In the genomic region with DNA sequence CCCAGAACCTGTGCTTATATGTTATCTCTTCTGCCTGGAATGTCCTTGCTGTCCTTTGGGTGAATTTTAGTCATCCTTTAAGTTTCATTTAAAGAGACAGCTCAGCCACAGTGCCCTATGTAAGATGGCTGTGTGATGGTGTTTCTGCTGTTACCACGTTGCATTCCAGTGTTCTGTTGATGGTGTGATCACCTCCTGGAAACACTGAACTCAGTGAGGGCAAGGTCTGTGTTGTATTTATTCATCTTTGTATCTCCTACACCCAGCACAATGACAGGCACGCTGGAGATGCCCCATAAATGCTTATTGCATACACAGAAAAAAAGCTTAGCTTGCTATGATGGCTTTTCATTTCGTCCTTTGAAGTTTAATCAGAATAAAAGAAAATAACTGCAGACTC, we compare ENCODE assay signal across 3 cellular contexts.
TF ChIP-seq lines count a peak whose summit lies in the region.

No MANE protein-coding gene starts in this region.

TF ChIP-seq in GM23338, 12 proteins besides CTCF, POLR2A, EP300 and RAD21 (continues in another document):
- TF ChIP-seq NANOG (IDR thresholded peaks at IDR 0.05; ENCODE audit: borderline replicate concordance) (no peak), POLR2AphosphoS5 (IDR thresholded peaks at IDR 0.05; ENCODE audit: low read depth) (no peak), STAT1 (IDR thresholded peaks at IDR 0.05; ENCODE audit: unreplicated experiment) (no peak), EZH2phosphoT487 (IDR thresholded peaks at IDR 0.05; ENCODE audit: unreplicated experiment) (no peak), ZNF114 (CRISPR knock-in tag; IDR thresholded peaks at IDR 0.05) (no peak), CREB1 (CRISPR knock-in tag; IDR thresholded peaks at IDR 0.05; ENCODE audit: low read depth) (no peak), ZNF331 (CRISPR knock-in tag; IDR thresholded peaks at IDR 0.05; ENCODE audit: low read depth) (no peak), JUNB (IDR thresholded peaks at IDR 0.05; ENCODE audit: unreplicated experiment) (no peak)
- TF ChIP-seq, protein P1, sequence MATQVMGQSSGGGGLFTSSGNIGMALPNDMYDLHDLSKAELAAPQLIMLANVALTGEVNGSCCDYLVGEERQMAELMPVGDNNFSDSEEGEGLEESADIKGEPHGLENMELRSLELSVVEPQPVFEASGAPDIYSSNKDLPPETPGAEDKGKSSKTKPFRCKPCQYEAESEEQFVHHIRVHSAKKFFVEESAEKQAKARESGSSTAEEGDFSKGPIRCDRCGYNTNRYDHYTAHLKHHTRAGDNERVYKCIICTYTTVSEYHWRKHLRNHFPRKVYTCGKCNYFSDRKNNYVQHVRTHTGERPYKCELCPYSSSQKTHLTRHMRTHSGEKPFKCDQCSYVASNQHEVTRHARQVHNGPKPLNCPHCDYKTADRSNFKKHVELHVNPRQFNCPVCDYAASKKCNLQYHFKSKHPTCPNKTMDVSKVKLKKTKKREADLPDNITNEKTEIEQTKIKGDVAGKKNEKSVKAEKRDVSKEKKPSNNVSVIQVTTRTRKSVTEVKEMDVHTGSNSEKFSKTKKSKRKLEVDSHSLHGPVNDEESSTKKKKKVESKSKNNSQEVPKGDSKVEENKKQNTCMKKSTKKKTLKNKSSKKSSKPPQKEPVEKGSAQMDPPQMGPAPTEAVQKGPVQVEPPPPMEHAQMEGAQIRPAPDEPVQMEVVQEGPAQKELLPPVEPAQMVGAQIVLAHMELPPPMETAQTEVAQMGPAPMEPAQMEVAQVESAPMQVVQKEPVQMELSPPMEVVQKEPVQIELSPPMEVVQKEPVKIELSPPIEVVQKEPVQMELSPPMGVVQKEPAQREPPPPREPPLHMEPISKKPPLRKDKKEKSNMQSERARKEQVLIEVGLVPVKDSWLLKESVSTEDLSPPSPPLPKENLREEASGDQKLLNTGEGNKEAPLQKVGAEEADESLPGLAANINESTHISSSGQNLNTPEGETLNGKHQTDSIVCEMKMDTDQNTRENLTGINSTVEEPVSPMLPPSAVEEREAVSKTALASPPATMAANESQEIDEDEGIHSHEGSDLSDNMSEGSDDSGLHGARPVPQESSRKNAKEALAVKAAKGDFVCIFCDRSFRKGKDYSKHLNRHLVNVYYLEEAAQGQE (IDR thresholded peaks at IDR 0.05; ENCODE audit: unreplicated experiment): no peak
- TF ChIP-seq, protein P2, sequence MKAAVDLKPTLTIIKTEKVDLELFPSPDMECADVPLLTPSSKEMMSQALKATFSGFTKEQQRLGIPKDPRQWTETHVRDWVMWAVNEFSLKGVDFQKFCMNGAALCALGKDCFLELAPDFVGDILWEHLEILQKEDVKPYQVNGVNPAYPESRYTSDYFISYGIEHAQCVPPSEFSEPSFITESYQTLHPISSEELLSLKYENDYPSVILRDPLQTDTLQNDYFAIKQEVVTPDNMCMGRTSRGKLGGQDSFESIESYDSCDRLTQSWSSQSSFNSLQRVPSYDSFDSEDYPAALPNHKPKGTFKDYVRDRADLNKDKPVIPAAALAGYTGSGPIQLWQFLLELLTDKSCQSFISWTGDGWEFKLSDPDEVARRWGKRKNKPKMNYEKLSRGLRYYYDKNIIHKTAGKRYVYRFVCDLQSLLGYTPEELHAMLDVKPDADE (IDR thresholded peaks at IDR 0.05): no peak

TF ChIP-seq in WTC11, 78 proteins besides CTCF, POLR2A, EP300 and RAD21:
- TF ChIP-seq ZNF232 (CRISPR knock-in tag; IDR thresholded peaks at IDR 0.05) (no peak), TCF7 (CRISPR knock-in tag; IDR thresholded peaks at IDR 0.05; ENCODE audit: low read depth) (no peak), NR2C2 (CRISPR knock-in tag; IDR thresholded peaks at IDR 0.05) (no peak)
- TF ChIP-seq, protein P3, sequence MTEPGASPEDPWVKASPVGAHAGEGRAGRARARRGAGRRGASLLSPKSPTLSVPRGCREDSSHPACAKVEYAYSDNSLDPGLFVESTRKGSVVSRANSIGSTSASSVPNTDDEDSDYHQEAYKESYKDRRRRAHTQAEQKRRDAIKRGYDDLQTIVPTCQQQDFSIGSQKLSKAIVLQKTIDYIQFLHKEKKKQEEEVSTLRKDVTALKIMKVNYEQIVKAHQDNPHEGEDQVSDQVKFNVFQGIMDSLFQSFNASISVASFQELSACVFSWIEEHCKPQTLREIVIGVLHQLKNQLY (CRISPR knock-in tag; IDR thresholded peaks at IDR 0.05): no peak
- TF ChIP-seq, protein P4, sequence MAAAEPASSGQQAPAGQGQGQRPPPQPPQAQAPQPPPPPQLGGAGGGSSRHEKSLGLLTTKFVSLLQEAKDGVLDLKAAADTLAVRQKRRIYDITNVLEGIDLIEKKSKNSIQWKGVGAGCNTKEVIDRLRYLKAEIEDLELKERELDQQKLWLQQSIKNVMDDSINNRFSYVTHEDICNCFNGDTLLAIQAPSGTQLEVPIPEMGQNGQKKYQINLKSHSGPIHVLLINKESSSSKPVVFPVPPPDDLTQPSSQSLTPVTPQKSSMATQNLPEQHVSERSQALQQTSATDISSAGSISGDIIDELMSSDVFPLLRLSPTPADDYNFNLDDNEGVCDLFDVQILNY (CRISPR knock-in tag; IDR thresholded peaks at IDR 0.05): no peak
- TF ChIP-seq, protein P5, sequence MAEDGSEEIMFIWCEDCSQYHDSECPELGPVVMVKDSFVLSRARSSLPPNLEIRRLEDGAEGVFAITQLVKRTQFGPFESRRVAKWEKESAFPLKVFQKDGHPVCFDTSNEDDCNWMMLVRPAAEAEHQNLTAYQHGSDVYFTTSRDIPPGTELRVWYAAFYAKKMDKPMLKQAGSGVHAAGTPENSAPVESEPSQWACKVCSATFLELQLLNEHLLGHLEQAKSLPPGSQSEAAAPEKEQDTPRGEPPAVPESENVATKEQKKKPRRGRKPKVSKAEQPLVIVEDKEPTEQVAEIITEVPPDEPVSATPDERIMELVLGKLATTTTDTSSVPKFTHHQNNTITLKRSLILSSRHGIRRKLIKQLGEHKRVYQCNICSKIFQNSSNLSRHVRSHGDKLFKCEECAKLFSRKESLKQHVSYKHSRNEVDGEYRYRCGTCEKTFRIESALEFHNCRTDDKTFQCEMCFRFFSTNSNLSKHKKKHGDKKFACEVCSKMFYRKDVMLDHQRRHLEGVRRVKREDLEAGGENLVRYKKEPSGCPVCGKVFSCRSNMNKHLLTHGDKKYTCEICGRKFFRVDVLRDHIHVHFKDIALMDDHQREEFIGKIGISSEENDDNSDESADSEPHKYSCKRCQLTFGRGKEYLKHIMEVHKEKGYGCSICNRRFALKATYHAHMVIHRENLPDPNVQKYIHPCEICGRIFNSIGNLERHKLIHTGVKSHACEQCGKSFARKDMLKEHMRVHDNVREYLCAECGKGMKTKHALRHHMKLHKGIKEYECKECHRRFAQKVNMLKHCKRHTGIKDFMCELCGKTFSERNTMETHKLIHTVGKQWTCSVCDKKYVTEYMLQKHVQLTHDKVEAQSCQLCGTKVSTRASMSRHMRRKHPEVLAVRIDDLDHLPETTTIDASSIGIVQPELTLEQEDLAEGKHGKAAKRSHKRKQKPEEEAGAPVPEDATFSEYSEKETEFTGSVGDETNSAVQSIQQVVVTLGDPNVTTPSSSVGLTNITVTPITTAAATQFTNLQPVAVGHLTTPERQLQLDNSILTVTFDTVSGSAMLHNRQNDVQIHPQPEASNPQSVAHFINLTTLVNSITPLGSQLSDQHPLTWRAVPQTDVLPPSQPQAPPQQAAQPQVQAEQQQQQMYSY (CRISPR knock-in tag; IDR thresholded peaks at IDR 0.05): no peak

TF ChIP-seq in H1, 55 proteins besides CTCF, POLR2A, EP300 and RAD21:
- TF ChIP-seq TEAD4 (IDR thresholded peaks at IDR 0.05; ENCODE audit: low read depth, low read length): peak; percentile 25; the same call in 1 of the 2 replicates
- no peak for TF ChIP-seq SIX5 (IDR thresholded peaks at IDR 0.05; ENCODE audit: low read depth, low read length)
